ENCODE assay signal across 8 cellular contexts in the genomic region with DNA sequence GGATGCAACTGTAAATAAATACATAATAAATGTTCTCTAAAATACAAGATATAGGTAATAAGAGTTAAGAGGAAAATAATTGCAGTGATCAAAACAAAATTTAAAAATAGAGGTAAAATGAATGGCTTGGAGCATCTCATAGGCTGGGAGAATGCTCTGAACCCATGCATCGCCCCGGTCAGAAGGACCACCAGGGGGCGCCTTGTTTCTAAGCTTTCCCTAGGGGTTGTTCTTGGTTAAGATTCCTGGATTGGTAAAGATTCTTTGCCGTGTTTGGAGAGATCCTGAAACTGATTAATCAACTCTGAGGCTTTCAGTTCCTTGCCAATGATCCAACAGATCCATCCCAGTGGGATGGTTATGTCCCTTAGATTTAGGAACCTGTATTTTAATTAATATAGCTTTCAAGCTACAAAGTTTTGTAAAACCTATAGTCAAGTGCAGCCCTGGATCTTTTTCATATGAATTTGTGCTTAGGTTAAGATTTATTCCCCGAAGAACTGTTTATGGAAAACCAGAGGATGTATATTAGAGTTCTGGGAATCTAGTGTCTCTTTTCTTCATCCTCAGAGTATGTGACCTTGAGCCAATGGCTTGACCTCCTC. TPM values are rescaled to one million over a fixed set of nuclear protein-coding genes. Genes with fewer than 3 reads are reported as not detected.
DNase-seq lines count a peak whose midpoint lies in the region; ATAC-seq, FAIRE-seq and TF ChIP-seq lines count a peak whose summit lies in the region.

No MANE protein-coding gene starts in this region.

- FAIRE-seq in A549 (lab: Jason Lieb, UNC) (peak; percentile 72), bronchial epithelial cell (lab: Jason Lieb, UNC) (no peak), kidney (lab: Jason Lieb, UNC) (peak; percentile 39)

- H3K4me3 ChIP-seq in A549 (no peak overlapping the region), bronchial epithelial cell (ENCODE audit: low read depth, low read length) (no peak overlapping the region), kidney (ENCODE audit: low read length in 2 of 2) (no peak overlapping the region)

- no peaks in the 10 kb centered on the region for H3K27me3 ChIP-seq in bronchial epithelial cell (ENCODE audit: control insufficient read depth, insufficient read depth, low read length)

- no peaks in the 10 kb centered on the region for H3K9me3 ChIP-seq in A549
- H3K9me3 ChIP-seq in kidney (ENCODE audit: control insufficient read depth in 1 of 2, low read length in 2 of 2): no peaks in the 10 kb centered on the region

- DNase-seq in A549 (ENCODE audit: low read depth in 1 of 2, low spot score in 1 of 2): peak; percentile 66 to 70
- peak; percentile 64 for DNase-seq in GM19240 (ENCODE audit: insufficient read length, low spot score)
- DNase-seq in NCI-H2196 treated with DMSO at 0.1 percent for 48 hours (lab: John Stamatoyannopoulos, UW; ENCODE audit: unreplicated experiment): peak; percentile 13
- DNase-seq in activated CD4-positive, CD25-positive, alpha-beta regulatory T cell treated with anti-CD3 and anti-CD28 coated beads, Interleukin-2, amount 50 U/mL, for 16 hours (ENCODE audit: low read depth, low spot score): peak; percentile 78
- DNase-seq in bronchial epithelial cell (ENCODE audit: low read depth): peak; percentile 42
- peak; percentile 86 for DNase-seq in kidney
- peak; percentile 79 for DNase-seq in stimulated activated CD4-positive, alpha-beta T cell treated with anti-CD3 and anti-CD28 coated beads, Interleukin-1b, Interleukin-23, amount 100 ng/mL, for 48 hours

- no peak overlapping the region for H3K9ac ChIP-seq in kidney (ENCODE audit: low read length in 2 of 2)

- POLR2A ChIA-PET in A549 (lab: Yijun Ruan, JAX): no interaction called here

- H3K27ac ChIP-seq in A549 (no peak overlapping the region), kidney (ENCODE audit: low read depth in 2 of 2, low read length in 2 of 2) (no peak overlapping the region)

- no peak for TF ChIP-seq POLR2A in A549 (IDR thresholded peaks at IDR 0.05; ENCODE audit: low read length)

- intact Hi-C loops in kidney (cut with DNase I): no loop called here

- no peak for TF ChIP-seq EP300 in A549 (IDR thresholded peaks at IDR 0.05)

- peak; percentile 89 to 97; a peak in 5 of 6 replicates for ATAC-seq in A549
- ATAC-seq in HG03039 (IDR thresholded peaks at IDR 0.05; ENCODE audit: unreplicated experiment): no peak

- WGBS in A549 (ENCODE audit: missing lambda C conversion rate): under 1% methylated on average over 5 of the region's 5 CpGs

- TF ChIP-seq CTCF in A549 (IDR thresholded peaks at IDR 0.05): peak; percentile 84
- TF ChIP-seq CTCF in bronchial epithelial cell (IDR thresholded peaks at IDR 0.05; ENCODE audit: insufficient read depth, low read length, severe bottlenecking): peak; percentile 85
- peak; percentile 74 for TF ChIP-seq CTCF in kidney (IDR thresholded peaks at IDR 0.05; ENCODE audit: borderline replicate concordance, extremely low read depth, insufficient read depth)

- no peaks in the 10 kb centered on the region for H3K4me1 ChIP-seq in A549
- no peaks in the 10 kb centered on the region for H3K4me1 ChIP-seq in kidney (ENCODE audit: control insufficient read depth in 1 of 2, insufficient read depth in 1 of 2, low read depth in 1 of 2, low read length in 2 of 2)

- H3K4me2 ChIP-seq in A549: no peak overlapping the region

- TF ChIP-seq RAD21 in A549 (conservative IDR thresholded peaks at IDR 0.05 in 1 of 2, IDR thresholded peaks at IDR 0.05 in 1 of 2): peak; percentile 83 to 88

- CTCF ChIA-PET in A549 (lab: Yijun Ruan, JAX): interaction anchor here (0.5 to 3.3 kb wide), 57 partner anchors 9 to 1405 kb away, joined by 3 to 37 read pairs (median 4); a partner anchor contains a TSS

- H3K36me3 ChIP-seq in bronchial epithelial cell (ENCODE audit: control insufficient read depth, insufficient read depth, low read length): no peaks in the 10 kb centered on the region
- H3K36me3 ChIP-seq in kidney (ENCODE audit: control insufficient read depth in 1 of 2, insufficient read depth in 2 of 2, low read length in 2 of 2): no peaks in the 10 kb centered on the region

TF ChIP-seq in A549, 52 proteins besides CTCF, POLR2A, EP300 and RAD21:
- TF ChIP-seq ZFP36 (IDR thresholded peaks at IDR 0.05; ENCODE audit: borderline replicate concordance, partially characterized antibody) (no peak), SMC3 (IDR thresholded peaks at IDR 0.05) (peak; percentile 95)

RNA-seq across cellular contexts. Expression of a gene that starts 45.3 kb away (rescaled TPM):
- polyA plus RNA-seq in A549 (2011; rRNA removed) (119 and 143 TPM in 2 replicates), A549 (2017; fragmentation: RNase III; extraction: RNeasy Plus Mini Kit Qiagen cat#74134 plus additional on column Dnase treatment) (84.1 to 88.8 TPM (median 85.6 TPM) in 3 replicates), kidney (ENCODE audit: insufficient read depth, low read depth, low replicate concordance) (26.4 TPM)
- polyA plus RNA-seq in A549 (2012; cell fraction: cytosol; rRNA removed): 33.5 and 34.3 TPM in 2 replicates
- polyA plus RNA-seq in A549 (2012; cell fraction: nucleus; rRNA removed): 7.6 and 11.3 TPM in 2 replicates
- polyA minus RNA-seq in A549 (2011; rRNA and poly(A)+ RNA removed): 80.2 and 123 TPM in 2 replicates
- total RNA-seq in bronchial epithelial cell (160 and 202 TPM in 2 replicates), kidney (38.5 TPM)

RNA-seq across cellular contexts. Expression of a gene that starts 55.8 kb away (rescaled TPM):
- 69.1 and 84.9 TPM in 2 replicates for polyA plus RNA-seq in A549 (2011; rRNA removed)
- polyA plus RNA-seq in A549 (2012; cell fraction: cytosol; rRNA removed): 33.7 and 55.3 TPM in 2 replicates
- polyA plus RNA-seq in A549 (2012; cell fraction: nucleus; rRNA removed): 9.3 and 14.0 TPM in 2 replicates
- 100 to 127 TPM (median 108 TPM) in 3 replicates for polyA plus RNA-seq in A549 (2017; fragmentation: RNase III; extraction: RNeasy Plus Mini Kit Qiagen cat#74134 plus additional on column Dnase treatment)
- 8.7 and 10.6 TPM in 2 replicates for polyA minus RNA-seq in A549 (2011; rRNA and poly(A)+ RNA removed)
- 17.1 and 25.3 TPM in 2 replicates for total RNA-seq in bronchial epithelial cell
- 67.7 TPM for total RNA-seq in kidney
- 251 TPM for polyA plus RNA-seq in kidney (ENCODE audit: insufficient read depth, low read depth, low replicate concordance)

Comparison
In these comparisons a context has a peak if more than half of its experiments do, and no peak if none do; other contexts are left out.
1. DNase-seq: peak in every context shown above with its lines; median percentile 86 in kidney; 79 in stimulated activated CD4-positive, alpha-beta T cell treated with anti-CD3 and anti-CD28 coated beads, Interleukin-1b, Interleukin-23, amount 100 ng/mL, for 48 hours; 78 in activated CD4-positive, CD25-positive, alpha-beta regulatory T cell treated with anti-CD3 and anti-CD28 coated beads, Interleukin-2, amount 50 U/mL, for 16 hours; 68 in A549; 64 in GM19240; 42 in bronchial epithelial cell; 13 in NCI-H2196 treated with DMSO at 0.1 percent for 48 hours.